In the genomic region with DNA sequence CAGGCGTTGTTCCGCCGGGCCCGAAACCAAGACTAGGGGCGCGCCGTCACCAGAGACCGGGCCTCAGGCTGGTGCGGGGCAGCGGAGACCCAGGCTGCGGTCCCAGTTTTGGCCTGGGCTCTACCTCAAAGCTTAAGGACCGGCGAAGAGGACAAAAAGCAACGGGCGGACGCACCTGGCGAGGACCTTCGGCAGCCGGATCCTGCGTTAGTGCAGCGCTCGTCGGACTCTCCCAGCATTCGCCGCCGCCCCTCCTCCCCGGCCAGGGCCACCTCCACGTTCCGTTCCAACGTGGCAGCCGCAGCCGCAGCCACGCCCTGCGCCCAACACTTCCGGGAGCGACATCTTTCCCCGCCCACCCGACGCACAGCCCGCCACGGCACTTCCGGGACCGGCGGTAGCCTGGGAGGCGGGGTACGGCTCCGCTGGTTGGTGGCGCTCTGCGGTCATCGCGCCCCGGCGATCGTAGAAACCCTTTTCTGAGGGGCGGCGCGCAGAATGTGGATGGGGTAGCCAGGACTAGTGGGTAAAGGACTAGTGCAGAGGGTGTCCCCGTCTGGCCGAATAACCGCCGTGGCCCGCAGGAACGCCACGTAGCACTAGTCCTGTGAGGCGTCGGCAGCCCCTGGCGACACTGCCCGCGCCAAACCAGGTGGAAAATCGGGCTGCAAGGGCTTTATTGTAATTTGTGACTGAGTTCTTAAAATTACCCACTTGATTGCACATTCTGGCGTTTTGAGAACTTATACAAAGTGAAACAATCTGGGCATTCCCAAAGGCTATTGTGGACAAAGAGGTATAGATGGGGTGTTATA, we compare ENCODE assay signal across 8 cellular contexts. TPM values are rescaled to one million over a fixed set of nuclear protein-coding genes. Genes with fewer than 3 reads are reported as not detected.
DNase-seq lines count a peak whose midpoint lies in the region; ATAC-seq, FAIRE-seq and TF ChIP-seq lines count a peak whose summit lies in the region.

A gene with protein sequence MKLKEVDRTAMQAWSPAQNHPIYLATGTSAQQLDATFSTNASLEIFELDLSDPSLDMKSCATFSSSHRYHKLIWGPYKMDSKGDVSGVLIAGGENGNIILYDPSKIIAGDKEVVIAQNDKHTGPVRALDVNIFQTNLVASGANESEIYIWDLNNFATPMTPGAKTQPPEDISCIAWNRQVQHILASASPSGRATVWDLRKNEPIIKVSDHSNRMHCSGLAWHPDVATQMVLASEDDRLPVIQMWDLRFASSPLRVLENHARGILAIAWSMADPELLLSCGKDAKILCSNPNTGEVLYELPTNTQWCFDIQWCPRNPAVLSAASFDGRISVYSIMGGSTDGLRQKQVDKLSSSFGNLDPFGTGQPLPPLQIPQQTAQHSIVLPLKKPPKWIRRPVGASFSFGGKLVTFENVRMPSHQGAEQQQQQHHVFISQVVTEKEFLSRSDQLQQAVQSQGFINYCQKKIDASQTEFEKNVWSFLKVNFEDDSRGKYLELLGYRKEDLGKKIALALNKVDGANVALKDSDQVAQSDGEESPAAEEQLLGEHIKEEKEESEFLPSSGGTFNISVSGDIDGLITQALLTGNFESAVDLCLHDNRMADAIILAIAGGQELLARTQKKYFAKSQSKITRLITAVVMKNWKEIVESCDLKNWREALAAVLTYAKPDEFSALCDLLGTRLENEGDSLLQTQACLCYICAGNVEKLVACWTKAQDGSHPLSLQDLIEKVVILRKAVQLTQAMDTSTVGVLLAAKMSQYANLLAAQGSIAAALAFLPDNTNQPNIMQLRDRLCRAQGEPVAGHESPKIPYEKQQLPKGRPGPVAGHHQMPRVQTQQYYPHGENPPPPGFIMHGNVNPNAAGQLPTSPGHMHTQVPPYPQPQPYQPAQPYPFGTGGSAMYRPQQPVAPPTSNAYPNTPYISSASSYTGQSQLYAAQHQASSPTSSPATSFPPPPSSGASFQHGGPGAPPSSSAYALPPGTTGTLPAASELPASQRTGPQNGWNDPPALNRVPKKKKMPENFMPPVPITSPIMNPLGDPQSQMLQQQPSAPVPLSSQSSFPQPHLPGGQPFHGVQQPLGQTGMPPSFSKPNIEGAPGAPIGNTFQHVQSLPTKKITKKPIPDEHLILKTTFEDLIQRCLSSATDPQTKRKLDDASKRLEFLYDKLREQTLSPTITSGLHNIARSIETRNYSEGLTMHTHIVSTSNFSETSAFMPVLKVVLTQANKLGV (minus strand): TSS at position 241 of the 815 bp plus-strand sequence. CDS start 9,217 bp downstream, outside the sequence.

- no peaks in the 10 kb centered on the region for H3K27me3 Mint-ChIP-seq in T-cell

- H3K36me3 ChIP-seq in adrenal gland (replicated peaks in 1 of 2) (peaks cover 0 to 25% of the 10 kb centered on the region in 2 donors), heart left ventricle (peaks cover 0 to 36% (median 31%) of the 10 kb centered on the region in 9 donors), upper lobe of left lung (peaks cover 4 to 35% (median 13%) of the 10 kb centered on the region in 4 donors)

- H3K4me3 ChIP-seq in adrenal gland (peak within 1 kb of the TSS; percentile 49 to 87 (median 83)), heart left ventricle (peak within 1 kb of the TSS; percentile 69 to 98 (median 82)), upper lobe of left lung (peak within 1 kb of the TSS; percentile 31 to 75 (median 72))

- H3K4me1 ChIP-seq in adrenal gland (replicated peaks in 1 of 2): peaks cover 6 to 35% of the 10 kb centered on the region in 2 donors
- H3K4me1 ChIP-seq in heart left ventricle: peaks cover 0 to 38% (median 33%) of the 10 kb centered on the region in 12 donors
- H3K4me1 ChIP-seq in upper lobe of left lung: peaks cover 20 to 44% (median 30%) of the 10 kb centered on the region in 4 donors

- no peaks in the 10 kb centered on the region for H3K27me3 ChIP-seq in adrenal gland
- H3K27me3 ChIP-seq in heart left ventricle: no peaks in the 10 kb centered on the region
- no peaks in the 10 kb centered on the region for H3K27me3 ChIP-seq in upper lobe of left lung

- peak within 1 kb of the TSS; percentile 88 to 94 (median 90) for H3K4me3 Mint-ChIP-seq in T-cell

- ATAC-seq in HG02852 (IDR thresholded peaks at IDR 0.05; ENCODE audit: unreplicated experiment) (peak; percentile 91), T-cell (replicated peaks in 1 of 4) (peak; percentile 93 to 97 (median 96)), heart left ventricle (peak; percentile 98 to 99 (median 98)), upper lobe of left lung (ENCODE audit: low FRiP score in 2 of 2) (peak; percentile 99 to 100)

- TF ChIP-seq POLR2A in GM12892 (IDR thresholded peaks at IDR 0.05; ENCODE audit: low read depth, low read length) (peak; percentile 94), adrenal gland (IDR thresholded peaks at IDR 0.05) (peak; percentile 87 to 98), heart left ventricle (IDR thresholded peaks at IDR 0.05) (peak in 1 of 2 donors; percentile 88), upper lobe of left lung (IDR thresholded peaks at IDR 0.05) (peak in 3 of 4 donors; percentile 95 to 98 (median 95))

- H3K27ac ChIP-seq in adrenal gland (peak within 1 kb of the TSS; percentile 93 to 99 (median 97)), heart left ventricle (peak within 1 kb of the TSS; percentile 85 to 99 (median 96)), upper lobe of left lung (peak within 1 kb of the TSS; percentile 94 to 98 (median 97))

- TF ChIP-seq CTCF in adrenal gland (IDR thresholded peaks at IDR 0.05): peak in 3 of 6 experiments; percentile 9 to 37 (median 29)
- peak in 4 of 12 donors; percentile 7 to 35 (median 26) for TF ChIP-seq CTCF in heart left ventricle (IDR thresholded peaks at IDR 0.05)
- TF ChIP-seq CTCF in upper lobe of left lung (IDR thresholded peaks at IDR 0.05): peak in 3 of 6 experiments; percentile 4 to 44 (median 18)

- DNase-seq in GM12892 (ENCODE audit: insufficient read length): peak; percentile 81
- peak; percentile 54 for DNase-seq in NCI-H1436 treated with DMSO at 0.1 percent for 48 hours (lab: John Stamatoyannopoulos, UW)
- peak; percentile 89 to 98 (median 95) for DNase-seq in T-cell
- peak; percentile 96 to 97 (median 97) for DNase-seq in adrenal gland
- DNase-seq in heart left ventricle: peak; percentile 97 to 99 (median 98)
- peak; percentile 91 to 99 (median 94) for DNase-seq in posterior cingulate gyrus
- peak; percentile 96 to 99 for DNase-seq in upper lobe of left lung

- POLR2A ChIA-PET in T-cell (lab: Charles Lee): interaction anchor here in 1 of 2 donors (0.6 kb wide), 1 partner anchor 442 kb away, joined by 8 read pairs; no protein-coding TSS in a partner anchor

- peak; percentile 98 for FAIRE-seq in GM12892 (lab: Jason Lieb, UNC)

- H3K27ac Mint-ChIP-seq in T-cell: peak within 1 kb of the TSS; percentile 96 to 97

- intact Hi-C loops in adrenal gland (cut with DNase I) (no loop called here), heart left ventricle (cut with DNase I) (loop anchor here in 7 of 10 donors (1.0 to 10.0 kb wide), 6 partner anchors 9 to 519 kb away; partner anchors contain the start of genes THAP9 (in 4 of the 7), COPS4 (in 3 of the 7), HNRNPD (in 2 of the 7) and COQ2 (in 1 of the 7)), posterior cingulate gyrus (cut with DNase I) (loop anchor here (1.0 to 5.0 kb wide), 3 partner anchors 9 to 429 kb away; partner anchors contain the start of gene THAP9)

- CTCF ChIA-PET in T-cell (lab: Charles Lee): interaction anchor here (0.5 to 1.9 kb wide), 3 partner anchors 9 to 360 kb away, joined by 3 to 8 read pairs (median 4); partner anchors contain the start of gene THAP9 (in 1 of the 2)

- H3K9me3 ChIP-seq in adrenal gland (replicated peaks in 1 of 3): no peaks in the 10 kb centered on the region
- H3K9me3 ChIP-seq in heart left ventricle: no peaks in the 10 kb centered on the region
- H3K9me3 ChIP-seq in upper lobe of left lung: no peaks in the 10 kb centered on the region

- H3K9me3 Mint-ChIP-seq in T-cell: no peaks in the 10 kb centered on the region

- H3K4me1 Mint-ChIP-seq in T-cell: peaks cover 44 to 48% (median 44%) of the 10 kb centered on the region in 3 donors

- TF ChIP-seq EP300 in upper lobe of left lung (IDR thresholded peaks at IDR 0.05): peak in 1 of 4 donors; percentile 77

- H3K36me3 Mint-ChIP-seq in T-cell: peaks cover 17% of the 10 kb centered on the region

- WGBS in adrenal gland, 4 donors: 0 to 2% (median 1%) methylated on average over 7 to 71 of the region's 71 CpGs
- 0 to 1% (median 0%) methylated on average over 17 to 71 of the region's 71 CpGs for WGBS in heart left ventricle, 4 donors
- WGBS in upper lobe of left lung, 2 donors: 0% methylated on average over 2 to 45 of the region's 71 CpGs

RNA-seq across cellular contexts. Expression of the gene that starts here (rescaled TPM):
- polyA plus RNA-seq in GM12892 (2012; ENCODE audit: missing spikeins): 89.7 TPM
- total RNA-seq in T-cell (100 to 1,000 TPM; 107 to 146 (median 130) TPM), adrenal gland (100 to 1,000 TPM; 137 to 276 (median 205) TPM), heart left ventricle (100 to 1,000 TPM in 6 of 9 donors, 10 to 100 TPM in 3; 81.0 to 168 (median 101) TPM), upper lobe of left lung (100 to 1,000 TPM; 128 to 230 (median 160) TPM)
- polyA plus RNA-seq in adrenal gland (100 to 1,000 TPM; 182 to 355 (median 220) TPM), heart left ventricle (10 to 100 TPM; 86.6 to 98.7 TPM)

Comparison
In these comparisons a context has a peak if more than half of its experiments do, and no peak if none do; other contexts are left out.
1. Peak in every context shown above with its lines: DNase-seq, ATAC-seq, H3K4me3 ChIP-seq and H3K27ac ChIP-seq.
2. intact Hi-C loops: an anchor here in heart left ventricle (1.0 to 10.0 kb wide) and posterior cingulate gyrus (1.0 to 5.0 kb wide); none called in adrenal gland.